In genomic region chr14:23113346-23114119, GRCh38 we compare ENCODE assay signal across 18 cellular contexts. TPM values are rescaled to one million over a fixed set of nuclear protein-coding genes. Genes with fewer than 3 reads are reported as not detected.
DNase-seq lines count a peak whose midpoint lies in the region; ATAC-seq, FAIRE-seq and TF ChIP-seq lines count a peak whose summit lies in the region.
"Had no signal": no experiment of that assay in that cellular context is flagged by ENCODE, and none has a peak within 500 bp of the region (broad histone marks: within the 10 kb centered on the region; RNA-seq: fewer than 3 reads in every experiment).

No MANE protein-coding gene starts in this region.

- H3K4me3 ChIP-seq in ACC112 (ENCODE audit: low read depth, low read length) (no peak overlapping the region), adipocyte (ENCODE audit: low read length) (no peak overlapping the region), HepG2 (replicated peaks in 1 of 3; ENCODE audit: insufficient read depth in 1 of 3, low read depth in 2 of 3, low read length in 3 of 3) (peak overlapping the region; percentile 4 to 42 (median 7); a peak in 2 of 6 replicates), smooth muscle cell (no peak overlapping the region)
- H3K4me3 ChIP-seq: vagina had no signal

- no peak overlapping the region for H3K4me3 Mint-ChIP-seq in stimulated activated naive B cell treated with anti-CD40 and anti-IgM and Interleukin-4, amounts not matched to agents 10 μg/mL and 1 μg/mL and 100 μg/mL, for 72 hours
- H3K4me3 Mint-ChIP-seq: activated CD4-positive, alpha-beta T cell treated with anti-CD3 and anti-CD28 coated beads, Interleukin-2, amount 10 ng/mL, durations not matched to agents 24 days and 14 days; stimulated activated effector memory CD8-positive, alpha-beta T cell treated with anti-CD3 and anti-CD28 coated beads, Interleukin-12 subunit alpha, Interleukin-12 subunit beta, amount 100 ng/mL, for 72 hours had no signal

- H3K36me3 ChIP-seq in ACC112 (ENCODE audit: insufficient read depth, low read length) (no peaks in the 10 kb centered on the region), adipocyte (ENCODE audit: control insufficient read depth, insufficient read depth, low read length, severe bottlenecking) (no peaks in the 10 kb centered on the region), HepG2 (replicated peaks in 1 of 2; ENCODE audit: control insufficient read depth in 1 of 2, insufficient read depth in 2 of 2, low read length in 2 of 2) (no peaks in the 10 kb centered on the region), smooth muscle cell (ENCODE audit: low read depth) (no peaks in the 10 kb centered on the region)
- H3K36me3 ChIP-seq: vagina had no signal

- in situ Hi-C loops in KBM-7 (cut with MboI; ENCODE audit: low pct_unique_long_range_greater_than_20kb, low sequenced_read_pairs): no loop called here
- in situ Hi-C loops in HepG2 (cut with HindIII; ENCODE audit: extremely low pct_ligation_motif_present, low pct_unique_long_range_greater_than_20kb): no loop called here
- in situ Hi-C loops in G401 (cut with HindIII; ENCODE audit: low sequenced_read_pairs): no loop called here

- no peaks in the 10 kb centered on the region for H3K79me2 ChIP-seq in ACC112 (ENCODE audit: control insufficient read depth, insufficient read depth, low read length, unreplicated experiment)
- no peaks in the 10 kb centered on the region for H3K79me2 ChIP-seq in HepG2 (ENCODE audit: insufficient read depth, low read length)
- no peaks in the 10 kb centered on the region for H3K79me2 ChIP-seq in smooth muscle cell (ENCODE audit: low read depth)

- peak overlapping the region; percentile 39 for H2AFZ ChIP-seq in ACC112 (ENCODE audit: low read length, unreplicated experiment)
- H2AFZ ChIP-seq in HepG2 (ENCODE audit: low read length): peak overlapping the region; percentile 59
- H2AFZ ChIP-seq in smooth muscle cell (ENCODE audit: low read depth): no peak overlapping the region

- no peaks in the 10 kb centered on the region for H3F3A ChIP-seq in smooth muscle cell (ENCODE audit: low read depth)

- TF ChIP-seq CTCF in HepG2 (CRISPR knock-in tag; IDR thresholded peaks at IDR 0.05) (no peak), smooth muscle cell (IDR thresholded peaks at IDR 0.05; ENCODE audit: borderline replicate concordance, insufficient read depth, poor library complexity, severe bottlenecking) (no peak)

- H4K20me1 ChIP-seq in HepG2 (ENCODE audit: insufficient read depth, low read length): no peaks in the 10 kb centered on the region
- no peaks in the 10 kb centered on the region for H4K20me1 ChIP-seq in smooth muscle cell (ENCODE audit: low read depth)

- H3K27ac Mint-ChIP-seq in stimulated activated naive B cell treated with anti-CD40 and anti-IgM and Interleukin-4, amounts not matched to agents 10 μg/mL and 1 μg/mL and 100 μg/mL, for 72 hours: no peak overlapping the region
- H3K27ac Mint-ChIP-seq: activated CD4-positive, alpha-beta T cell treated with anti-CD3 and anti-CD28 coated beads, Interleukin-2, amount 10 ng/mL, durations not matched to agents 24 days and 14 days; stimulated activated effector memory CD8-positive, alpha-beta T cell treated with anti-CD3 and anti-CD28 coated beads, Interleukin-12 subunit alpha, Interleukin-12 subunit beta, amount 100 ng/mL, for 72 hours had no signal

- peak; percentile 16 for ATAC-seq in HepG2
- ATAC-seq in GM21360 (IDR thresholded peaks at IDR 0.05; ENCODE audit: unreplicated experiment): no peak
- ATAC-seq in stimulated activated naive B cell treated with anti-CD40 and anti-IgM and Interleukin-4, amounts not matched to agents 10 μg/mL and 1 μg/mL and 100 μg/mL, for 72 hours (replicated peaks): no peak
- ATAC-seq: stimulated activated effector memory CD8-positive, alpha-beta T cell treated with anti-CD3 and anti-CD28 coated beads, Interleukin-12 subunit alpha, Interleukin-12 subunit beta, amount 100 ng/mL, for 72 hours had no signal

- WGBS in HepG2 (ENCODE audit: low lambda C conversion rate): 3% methylated on average over 10 of the region's 10 CpGs
- WGBS in smooth muscle cell (ENCODE audit: low lambda C conversion rate): 60% methylated on average over 8 of the region's 10 CpGs

- DNase-seq in KBM-7 (peak; percentile 13), adipocyte (ENCODE audit: low read depth) (peak; percentile 32), HepG2 (ENCODE audit: low spot score) (no peak), smooth muscle cell (lab: John Stamatoyannopoulos, UW; ENCODE audit: unreplicated experiment) (no peak), G401 (ENCODE audit: low spot score) (no peak)
- DNase-seq in stimulated activated naive B cell treated with anti-CD40 and anti-IgM and Interleukin-4, amounts not matched to agents 10 μg/mL and 1 μg/mL and 100 μg/mL, for 72 hours: no peak
- DNase-seq: activated CD4-positive, alpha-beta T cell treated with anti-CD3 and anti-CD28 coated beads, Interleukin-2, amount 10 ng/mL, durations not matched to agents 24 days and 14 days; hypothalamus; NCI-H226; stimulated activated CD4-positive, alpha-beta T cell treated with anti-CD3 and anti-CD28 coated beads, Interleukin-2, amount 100 ng/mL, for 48 hours had no signal

- no TSS peak for BruUV-seq in HepG2 (replicated peaks; lab: Mats Ljungman, UMichigan)

- no peak for FAIRE-seq in HepG2 (lab: Jason Lieb, UNC)
- FAIRE-seq: bronchial epithelial cell had no signal

- no peaks in the 10 kb centered on the region for H3K27me3 ChIP-seq in ACC112 (ENCODE audit: insufficient read depth, low read length)
- no peaks in the 10 kb centered on the region for H3K27me3 ChIP-seq in adipocyte (replicated peaks; ENCODE audit: control insufficient read depth, insufficient read depth, low read length)
- peaks cover 47 to 89% of the 10 kb centered on the region in 2 experiments for H3K27me3 ChIP-seq in HepG2 (ENCODE audit: control insufficient read depth in 1 of 2, insufficient read depth in 2 of 2, low read length in 2 of 2)
- peaks cover 18% of the 10 kb centered on the region for H3K27me3 ChIP-seq in smooth muscle cell (ENCODE audit: low read depth)
- H3K27me3 ChIP-seq: vagina had no signal

- H3K4me1 ChIP-seq in ACC112 (ENCODE audit: control insufficient read depth, insufficient read depth, low read length, unreplicated experiment) (peaks cover 33% of the 10 kb centered on the region), adipocyte (ENCODE audit: control insufficient read depth, insufficient read depth, low read length) (peaks cover 32% of the 10 kb centered on the region), HepG2 (ENCODE audit: insufficient read depth, low read length) (peaks cover 32% of the 10 kb centered on the region), smooth muscle cell (ENCODE audit: low read depth) (peaks cover 16% of the 10 kb centered on the region)
- H3K4me1 ChIP-seq: vagina had no signal

- H3K4me2 ChIP-seq in HepG2 (ENCODE audit: low read depth, low read length) (peak overlapping the region; percentile 64), smooth muscle cell (no peak overlapping the region)

- peaks cover 1% of the 10 kb centered on the region in 2 donors for H3K4me1 Mint-ChIP-seq in stimulated activated naive B cell treated with anti-CD40 and anti-IgM and Interleukin-4, amounts not matched to agents 10 μg/mL and 1 μg/mL and 100 μg/mL, for 72 hours

- H3K27ac ChIP-seq in ACC112 (ENCODE audit: low read depth, low read length) (peak overlapping the region; percentile 94), HepG2 (ENCODE audit: extremely low read length, insufficient read depth, low read length) (no peak overlapping the region), smooth muscle cell (ENCODE audit: low read depth) (no peak overlapping the region)
- H3K27ac ChIP-seq: vagina had no signal

- H3K9me3 ChIP-seq in adipocyte (ENCODE audit: control insufficient read depth, low read length) (no peaks in the 10 kb centered on the region), HepG2 (ENCODE audit: low read length) (no peaks in the 10 kb centered on the region), smooth muscle cell (replicated peaks; ENCODE audit: low read depth) (no peaks in the 10 kb centered on the region)
- H3K9me3 ChIP-seq: vagina had no signal

- no peaks in the 10 kb centered on the region for H3K9me3 Mint-ChIP-seq in stimulated activated naive B cell treated with anti-CD40 and anti-IgM and Interleukin-4, amounts not matched to agents 10 μg/mL and 1 μg/mL and 100 μg/mL, for 72 hours
- H3K9me3 Mint-ChIP-seq: activated CD4-positive, alpha-beta T cell treated with anti-CD3 and anti-CD28 coated beads, Interleukin-2, amount 10 ng/mL, durations not matched to agents 24 days and 14 days; stimulated activated effector memory CD8-positive, alpha-beta T cell treated with anti-CD3 and anti-CD28 coated beads, Interleukin-12 subunit alpha, Interleukin-12 subunit beta, amount 100 ng/mL, for 72 hours had no signal

- no peak for TF ChIP-seq POLR2A in HepG2 (IDR thresholded peaks at IDR 0.05; ENCODE audit: insufficient read depth in 1 of 2, low read depth in 2 of 2, low read length in 2 of 2)

- H3K27me3 Mint-ChIP-seq in stimulated activated naive B cell treated with anti-CD40 and anti-IgM and Interleukin-4, amounts not matched to agents 10 μg/mL and 1 μg/mL and 100 μg/mL, for 72 hours: peaks cover 11 to 19% of the 10 kb centered on the region in 2 donors

- TF ChIP-seq EP300 in HepG2 (IDR thresholded peaks at IDR 0.05; ENCODE audit: low read depth in 2 of 2, low read length in 2 of 2): no peak
- no peak for TF ChIP-seq EP300 in HepG2 (CRISPR knock-in tag; IDR thresholded peaks at IDR 0.05; ENCODE audit: borderline replicate concordance)

- intact Hi-C loops in HepG2 (cut with micrococcal nuclease; ENCODE audit: unreplicated experiment): no loop called here

- POLR2A ChIA-PET in HepG2 (lab: Yijun Ruan, JAX): interaction anchor here (1.0 to 6.6 kb wide), 5 partner anchors 16 to 208 kb away, joined by 3 to 66 read pairs (median 3); partner anchors contain the start of genes ACIN1, C14orf119 and PABPN1

- CTCF ChIA-PET in HepG2 (lab: Yijun Ruan, JAX; ENCODE audit: low intra/inter-chr PET ratio, low total read pairs): interaction anchor here (1.0 kb wide), 1 partner anchor 73 kb away, joined by 4 read pairs; no protein-coding TSS in a partner anchor

- no peak for TF ChIP-seq RAD21 in HepG2 (CRISPR knock-in tag; IDR thresholded peaks at IDR 0.05)

- no peaks in the 10 kb centered on the region for H3K36me3 Mint-ChIP-seq in stimulated activated naive B cell treated with anti-CD40 and anti-IgM and Interleukin-4, amounts not matched to agents 10 μg/mL and 1 μg/mL and 100 μg/mL, for 72 hours
- H3K36me3 Mint-ChIP-seq: stimulated activated effector memory CD8-positive, alpha-beta T cell treated with anti-CD3 and anti-CD28 coated beads, Interleukin-12 subunit alpha, Interleukin-12 subunit beta, amount 100 ng/mL, for 72 hours had no signal

- peak overlapping the region; percentile 22 for H3K9ac ChIP-seq in adipocyte (ENCODE audit: low read length)
- H3K9ac ChIP-seq in HepG2 (ENCODE audit: insufficient read depth, low read depth, low read length): no peak overlapping the region
- H3K9ac ChIP-seq in smooth muscle cell (ENCODE audit: low read depth): no peak overlapping the region

RNA-seq across cellular contexts. Expression of gene CEBPE, which starts 5.5 kb away (rescaled TPM):
- total RNA-seq in HepG2 (2016; rRNA removed; fragmentation: Illumina TruSeq; extraction: Trizol): 0.11 TPM in 1 of 2 replicates, not detected in the other
- not detected in 2 replicates for total RNA-seq in HepG2 (2016; cell fraction: cytosol; rRNA removed; fragmentation: Illumina TruSeq; extraction: Trizol; ENCODE audit: low read depth)
- 0.12 TPM in 1 of 2 replicates, not detected in the other for total RNA-seq in HepG2 (2016; cell fraction: insoluble cytoplasmic fraction; rRNA removed; fragmentation: Illumina TruSeq; extraction: Trizol)
- total RNA-seq in HepG2 (2016; cell fraction: membrane; rRNA removed; fragmentation: Illumina TruSeq; extraction: Trizol): 0.17 TPM in 1 of 2 replicates, not detected in the other
- total RNA-seq in HepG2 (2016; cell fraction: nucleus; rRNA removed; fragmentation: Illumina TruSeq; extraction: Trizol): not detected in 2 replicates
- 0.09 and 0.10 TPM in 2 replicates for polyA plus RNA-seq in HepG2 (2011; rRNA removed)
- 0.10 and 0.13 TPM in 2 replicates for polyA plus RNA-seq in HepG2 (2011; cell fraction: cytosol; rRNA removed)
- 0.10 TPM in 1 of 2 replicates, not detected in the other for polyA plus RNA-seq in HepG2 (2011; cell fraction: nucleus; rRNA removed)
- polyA plus RNA-seq in HepG2 (2012): 0.09 TPM in 1 of 2 replicates, not detected in the other
- not detected in 2 replicates for polyA plus RNA-seq in HepG2 (2016; cell fraction: cytosol; fragmentation: Illumina TruSeq; extraction: Trizol; ENCODE audit: low read depth)
- not detected in 2 replicates for polyA plus RNA-seq in HepG2 (2016; cell fraction: insoluble cytoplasmic fraction; fragmentation: Illumina TruSeq; extraction: Trizol; ENCODE audit: low read depth)
- not detected in 2 replicates for polyA plus RNA-seq in HepG2 (2016; cell fraction: membrane; fragmentation: Illumina TruSeq; extraction: Trizol; ENCODE audit: low read depth)
- polyA plus RNA-seq in HepG2 (2016; cell fraction: nucleus; fragmentation: Illumina TruSeq; extraction: Trizol; ENCODE audit: insufficient read depth, low read depth): not detected in 2 replicates
- 0.08 and 0.14 TPM in 2 replicates for polyA minus RNA-seq in HepG2 (2011; rRNA and poly(A)+ RNA removed; ENCODE audit: low replicate concordance)
- not detected in 2 replicates for polyA minus RNA-seq in HepG2 (2011; cell fraction: cytosol; rRNA and poly(A)+ RNA removed)
- not detected in 2 replicates for polyA minus RNA-seq in HepG2 (2011; cell fraction: nucleus; rRNA and poly(A)+ RNA removed)
- total RNA-seq in smooth muscle cell: not detected in 2 replicates
- not detected in 2 replicates for polyA plus RNA-seq in smooth muscle cell
- not detected in 2 replicates for total RNA-seq in G401 (2014; rRNA removed; shearing (Covaris generic))
- total RNA-seq: bronchial epithelial cell, lower leg skin, osteocyte, vagina had no signal

RNA-seq across cellular contexts. Expression of gene CIROP, which starts 8.7 kb away (rescaled TPM):
- not detected in 2 replicates for total RNA-seq in HepG2 (2016; rRNA removed; fragmentation: Illumina TruSeq; extraction: Trizol)
- not detected in 2 replicates for total RNA-seq in HepG2 (2016; cell fraction: cytosol; rRNA removed; fragmentation: Illumina TruSeq; extraction: Trizol; ENCODE audit: low read depth)
- total RNA-seq in HepG2 (2016; cell fraction: insoluble cytoplasmic fraction; rRNA removed; fragmentation: Illumina TruSeq; extraction: Trizol): not detected in 2 replicates
- not detected in 2 replicates for total RNA-seq in HepG2 (2016; cell fraction: membrane; rRNA removed; fragmentation: Illumina TruSeq; extraction: Trizol)
- not detected in 2 replicates for total RNA-seq in HepG2 (2016; cell fraction: nucleus; rRNA removed; fragmentation: Illumina TruSeq; extraction: Trizol)
- 0.07 and 0.14 TPM in 2 replicates for polyA plus RNA-seq in HepG2 (2011; rRNA removed)
- 0.05 and 0.14 TPM in 2 replicates for polyA plus RNA-seq in HepG2 (2011; cell fraction: cytosol; rRNA removed)
- 0.18 and 0.59 TPM in 2 replicates for polyA plus RNA-seq in HepG2 (2011; cell fraction: nucleus; rRNA removed)
- 0.05 and 0.12 TPM in 2 replicates for polyA plus RNA-seq in HepG2 (2012)
- polyA plus RNA-seq in HepG2 (2016; cell fraction: cytosol; fragmentation: Illumina TruSeq; extraction: Trizol; ENCODE audit: low read depth): not detected in 2 replicates
- polyA plus RNA-seq in HepG2 (2016; cell fraction: insoluble cytoplasmic fraction; fragmentation: Illumina TruSeq; extraction: Trizol; ENCODE audit: low read depth): not detected in 2 replicates
- not detected in 2 replicates for polyA plus RNA-seq in HepG2 (2016; cell fraction: membrane; fragmentation: Illumina TruSeq; extraction: Trizol; ENCODE audit: low read depth)
- not detected in 2 replicates for polyA plus RNA-seq in HepG2 (2016; cell fraction: nucleus; fragmentation: Illumina TruSeq; extraction: Trizol; ENCODE audit: insufficient read depth, low read depth)
- 0.12 TPM in 1 of 2 replicates, not detected in the other for polyA minus RNA-seq in HepG2 (2011; rRNA and poly(A)+ RNA removed; ENCODE audit: low replicate concordance)
- not detected in 2 replicates for polyA minus RNA-seq in HepG2 (2011; cell fraction: cytosol; rRNA and poly(A)+ RNA removed)
- not detected in 2 replicates for polyA minus RNA-seq in HepG2 (2011; cell fraction: nucleus; rRNA and poly(A)+ RNA removed)
- not detected in 2 replicates for total RNA-seq in smooth muscle cell
- polyA plus RNA-seq in smooth muscle cell: not detected in 2 replicates
- not detected in 2 replicates for total RNA-seq in G401 (2014; rRNA removed; shearing (Covaris generic))
- total RNA-seq: activated CD4-positive, alpha-beta T cell treated with anti-CD3 and anti-CD28 coated beads, Interleukin-2, amount 10 ng/mL, durations not matched to agents 24 days and 14 days; bronchial epithelial cell; lower leg skin; osteocyte; T-helper 2 cell treated with Interferon-gamma antibody and Interleukin-4, amounts not matched to agents 100 ng/mL and 5 ng/mL, for 36 hours; vagina had no signal

RNA-seq across cellular contexts. Expression of gene C14orf119, which starts 18.2 kb away (rescaled TPM):
- total RNA-seq in HepG2 (2016; rRNA removed; fragmentation: Illumina TruSeq; extraction: Trizol) (206 and 299 TPM in 2 replicates), smooth muscle cell (54.1 and 57.2 TPM in 2 replicates)
- total RNA-seq in HepG2 (2016; cell fraction: cytosol; rRNA removed; fragmentation: Illumina TruSeq; extraction: Trizol; ENCODE audit: low read depth): 51.0 and 54.6 TPM in 2 replicates
- total RNA-seq in HepG2 (2016; cell fraction: insoluble cytoplasmic fraction; rRNA removed; fragmentation: Illumina TruSeq; extraction: Trizol): 204 and 326 TPM in 2 replicates
- total RNA-seq in HepG2 (2016; cell fraction: membrane; rRNA removed; fragmentation: Illumina TruSeq; extraction: Trizol): 66.2 and 72.9 TPM in 2 replicates
- 67.0 and 72.0 TPM in 2 replicates for total RNA-seq in HepG2 (2016; cell fraction: nucleus; rRNA removed; fragmentation: Illumina TruSeq; extraction: Trizol)
- polyA plus RNA-seq in HepG2 (2011; rRNA removed) (104 and 117 TPM in 2 replicates), smooth muscle cell (119 and 130 TPM in 2 replicates)
- polyA plus RNA-seq in HepG2 (2011; cell fraction: cytosol; rRNA removed): 125 and 157 TPM in 2 replicates
- 52.9 and 72.4 TPM in 2 replicates for polyA plus RNA-seq in HepG2 (2011; cell fraction: nucleus; rRNA removed)
- 79.1 and 104 TPM in 2 replicates for polyA plus RNA-seq in HepG2 (2012)
- polyA plus RNA-seq in HepG2 (2016; cell fraction: cytosol; fragmentation: Illumina TruSeq; extraction: Trizol; ENCODE audit: low read depth): 39.1 and 40.5 TPM in 2 replicates
- polyA plus RNA-seq in HepG2 (2016; cell fraction: insoluble cytoplasmic fraction; fragmentation: Illumina TruSeq; extraction: Trizol; ENCODE audit: low read depth): 290 and 316 TPM in 2 replicates
- polyA plus RNA-seq in HepG2 (2016; cell fraction: membrane; fragmentation: Illumina TruSeq; extraction: Trizol; ENCODE audit: low read depth): 46.1 and 51.5 TPM in 2 replicates
- polyA plus RNA-seq in HepG2 (2016; cell fraction: nucleus; fragmentation: Illumina TruSeq; extraction: Trizol; ENCODE audit: insufficient read depth, low read depth): 112 and 120 TPM in 2 replicates
- 101 and 161 TPM in 2 replicates for polyA minus RNA-seq in HepG2 (2011; rRNA and poly(A)+ RNA removed; ENCODE audit: low replicate concordance)
- 54.7 and 61.1 TPM in 2 replicates for polyA minus RNA-seq in HepG2 (2011; cell fraction: cytosol; rRNA and poly(A)+ RNA removed)
- polyA minus RNA-seq in HepG2 (2011; cell fraction: nucleus; rRNA and poly(A)+ RNA removed): 24.1 and 38.5 TPM in 2 replicates
- total RNA-seq in G401 (2014; rRNA removed; shearing (Covaris generic)): 53.7 and 55.2 TPM in 2 replicates

RNA-seq across cellular contexts. Expression of gene ACIN1, which starts 18.6 kb away (rescaled TPM):
- total RNA-seq in HepG2 (2016; rRNA removed; fragmentation: Illumina TruSeq; extraction: Trizol): 102 and 165 TPM in 2 replicates
- 71.3 and 71.5 TPM in 2 replicates for total RNA-seq in HepG2 (2016; cell fraction: cytosol; rRNA removed; fragmentation: Illumina TruSeq; extraction: Trizol; ENCODE audit: low read depth)
- 79.7 and 163 TPM in 2 replicates for total RNA-seq in HepG2 (2016; cell fraction: insoluble cytoplasmic fraction; rRNA removed; fragmentation: Illumina TruSeq; extraction: Trizol)
- total RNA-seq in HepG2 (2016; cell fraction: membrane; rRNA removed; fragmentation: Illumina TruSeq; extraction: Trizol): 59.8 and 62.7 TPM in 2 replicates
- total RNA-seq in HepG2 (2016; cell fraction: nucleus; rRNA removed; fragmentation: Illumina TruSeq; extraction: Trizol): 344 and 371 TPM in 2 replicates
- polyA plus RNA-seq in HepG2 (2011; rRNA removed): 183 and 222 TPM in 2 replicates
- 64.2 and 64.8 TPM in 2 replicates for polyA plus RNA-seq in HepG2 (2011; cell fraction: cytosol; rRNA removed)
- 997 and 1,030 TPM in 2 replicates for polyA plus RNA-seq in HepG2 (2011; cell fraction: nucleus; rRNA removed)
- 155 and 156 TPM in 2 replicates for polyA plus RNA-seq in HepG2 (2012)
- polyA plus RNA-seq in HepG2 (2016; cell fraction: cytosol; fragmentation: Illumina TruSeq; extraction: Trizol; ENCODE audit: low read depth): 17.6 and 21.0 TPM in 2 replicates
- polyA plus RNA-seq in HepG2 (2016; cell fraction: insoluble cytoplasmic fraction; fragmentation: Illumina TruSeq; extraction: Trizol; ENCODE audit: low read depth): 105 and 132 TPM in 2 replicates
- polyA plus RNA-seq in HepG2 (2016; cell fraction: membrane; fragmentation: Illumina TruSeq; extraction: Trizol; ENCODE audit: low read depth): 29.3 and 37.8 TPM in 2 replicates
- 1,263 and 1,283 TPM in 2 replicates for polyA plus RNA-seq in HepG2 (2016; cell fraction: nucleus; fragmentation: Illumina TruSeq; extraction: Trizol; ENCODE audit: insufficient read depth, low read depth)
- polyA minus RNA-seq in HepG2 (2011; rRNA and poly(A)+ RNA removed; ENCODE audit: low replicate concordance): 122 and 152 TPM in 2 replicates
- 39.4 and 46.3 TPM in 2 replicates for polyA minus RNA-seq in HepG2 (2011; cell fraction: cytosol; rRNA and poly(A)+ RNA removed)
- 630 and 693 TPM in 2 replicates for polyA minus RNA-seq in HepG2 (2011; cell fraction: nucleus; rRNA and poly(A)+ RNA removed)
- 64.5 and 69.0 TPM in 2 replicates for total RNA-seq in smooth muscle cell
- 33.7 and 39.3 TPM in 2 replicates for polyA plus RNA-seq in smooth muscle cell
- 80.3 and 95.3 TPM in 2 replicates for total RNA-seq in G401 (2014; rRNA removed; shearing (Covaris generic))

RNA-seq across cellular contexts. Expression of gene CDH24, which starts 56.2 kb away (rescaled TPM):
- total RNA-seq in HepG2 (2016; rRNA removed; fragmentation: Illumina TruSeq; extraction: Trizol): 0.41 and 0.69 TPM in 2 replicates
- total RNA-seq in HepG2 (2016; cell fraction: cytosol; rRNA removed; fragmentation: Illumina TruSeq; extraction: Trizol; ENCODE audit: low read depth): 0.35 and 0.40 TPM in 2 replicates
- 0.45 and 0.76 TPM in 2 replicates for total RNA-seq in HepG2 (2016; cell fraction: insoluble cytoplasmic fraction; rRNA removed; fragmentation: Illumina TruSeq; extraction: Trizol)
- total RNA-seq in HepG2 (2016; cell fraction: membrane; rRNA removed; fragmentation: Illumina TruSeq; extraction: Trizol): 1.1 and 1.2 TPM in 2 replicates
- 0.56 and 0.59 TPM in 2 replicates for total RNA-seq in HepG2 (2016; cell fraction: nucleus; rRNA removed; fragmentation: Illumina TruSeq; extraction: Trizol)
- 0.99 and 1.2 TPM in 2 replicates for polyA plus RNA-seq in HepG2 (2011; rRNA removed)
- 0.41 and 0.76 TPM in 2 replicates for polyA plus RNA-seq in HepG2 (2011; cell fraction: cytosol; rRNA removed)
- 6.5 and 6.6 TPM in 2 replicates for polyA plus RNA-seq in HepG2 (2011; cell fraction: nucleus; rRNA removed)
- polyA plus RNA-seq in HepG2 (2012): 0.50 and 0.55 TPM in 2 replicates
- 0.59 and 0.70 TPM in 2 replicates for polyA plus RNA-seq in HepG2 (2016; cell fraction: cytosol; fragmentation: Illumina TruSeq; extraction: Trizol; ENCODE audit: low read depth)
- polyA plus RNA-seq in HepG2 (2016; cell fraction: insoluble cytoplasmic fraction; fragmentation: Illumina TruSeq; extraction: Trizol; ENCODE audit: low read depth): 0.41 and 0.73 TPM in 2 replicates
- polyA plus RNA-seq in HepG2 (2016; cell fraction: membrane; fragmentation: Illumina TruSeq; extraction: Trizol; ENCODE audit: low read depth): 1.0 and 1.2 TPM in 2 replicates
- 2.5 and 2.8 TPM in 2 replicates for polyA plus RNA-seq in HepG2 (2016; cell fraction: nucleus; fragmentation: Illumina TruSeq; extraction: Trizol; ENCODE audit: insufficient read depth, low read depth)
- 1.1 and 16.3 TPM in 2 replicates for polyA minus RNA-seq in HepG2 (2011; rRNA and poly(A)+ RNA removed; ENCODE audit: low replicate concordance)
- polyA minus RNA-seq in HepG2 (2011; cell fraction: cytosol; rRNA and poly(A)+ RNA removed): 0.40 and 0.44 TPM in 2 replicates
- 0.90 and 0.99 TPM in 2 replicates for polyA minus RNA-seq in HepG2 (2011; cell fraction: nucleus; rRNA and poly(A)+ RNA removed)
- 3.6 and 5.5 TPM in 2 replicates for total RNA-seq in smooth muscle cell
- 6.9 and 8.0 TPM in 2 replicates for polyA plus RNA-seq in smooth muscle cell
- 8.7 and 10.9 TPM in 2 replicates for total RNA-seq in G401 (2014; rRNA removed; shearing (Covaris generic))

Comparison
In these comparisons a context has a peak if more than half of its experiments do, and no peak if none do; other contexts are left out.
1. H3K4me3 ChIP-seq: peak in HepG2 (3 of 3); none in ACC112 (single experiment), adipocyte (single experiment) and smooth muscle cell (single experiment).
2. DNase-seq: peak in KBM-7 (single experiment) and adipocyte (single experiment); none in HepG2 (single experiment), smooth muscle cell (single experiment), stimulated activated naive B cell treated with anti-CD40 and anti-IgM and Interleukin-4, amounts not matched to agents 10 μg/mL and 1 μg/mL and 100 μg/mL, for 72 hours (single experiment) and G401 (single experiment).